Comparison of ENCODE assay signal across 11 cellular contexts in the genomic region with DNA sequence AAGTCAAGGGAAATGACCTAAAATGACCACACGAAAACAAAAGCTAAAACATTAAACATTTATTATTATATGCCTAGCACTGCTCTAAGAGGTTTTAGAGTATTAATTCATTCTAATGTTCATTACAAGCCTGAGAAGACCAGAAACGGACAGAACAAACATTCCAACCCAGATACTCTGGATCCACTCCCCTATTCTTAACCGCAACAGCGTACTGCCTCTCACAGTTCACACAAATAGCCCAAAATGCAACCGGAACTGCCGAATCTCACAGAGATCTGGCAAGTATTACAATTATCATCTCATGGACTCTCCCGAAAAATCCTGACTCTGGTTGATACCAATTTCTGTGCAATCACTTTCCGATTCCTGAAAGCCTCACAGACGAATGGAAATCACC. TPM values are rescaled to one million over a fixed set of nuclear protein-coding genes. Genes with fewer than 3 reads are reported as not detected.
A peak's percentile ranks its signal among the peaks of the same experiment; 100 is the strongest.
DNase-seq lines count a peak whose midpoint lies in the region; ATAC-seq and TF ChIP-seq lines count a peak whose summit lies in the region.
"Had no signal": no experiment of that assay in that cellular context is flagged by ENCODE, and none has a peak within 500 bp of the region (broad histone marks: within the 10 kb centered on the region; RNA-seq: fewer than 3 reads in every experiment).

No MANE protein-coding gene starts in this region.

- peak overlapping the region; percentile 99 for H3K4me3 Mint-ChIP-seq in neural crest cell

- H3K79me2 ChIP-seq in DOHH2 (ENCODE audit: control insufficient read depth, low read length) (peaks cover 72% of the 10 kb centered on the region), MM.1S (ENCODE audit: low read length) (peaks cover 61% of the 10 kb centered on the region)

- H3F3A ChIP-seq in DOHH2 (ENCODE audit: control insufficient read depth, insufficient read depth): 0 out of 2 replicates have a peak, but pooled peaks cover 3% of the 10 kb centered on the region
- no peaks in the 10 kb centered on the region for H3F3A ChIP-seq in MM.1S (ENCODE audit: insufficient read depth, low read length)

- H3K9me3 ChIP-seq in DOHH2 (ENCODE audit: control insufficient read depth, insufficient read depth, low read length) (peaks cover 16% of the 10 kb centered on the region), MM.1S (replicated peaks; ENCODE audit: insufficient read depth, low read length) (no peaks in the 10 kb centered on the region)
- no peaks in the 10 kb centered on the region for H3K9me3 ChIP-seq in effector memory CD4-positive, alpha-beta T cell (ENCODE audit: control insufficient read depth, low read length)

- peaks cover 4% of the 10 kb centered on the region for H3K27me3 Mint-ChIP-seq in neural crest cell (ENCODE audit: low read depth)

- H3K27ac ChIP-seq in DOHH2 (ENCODE audit: low read depth, low read length) (no peak overlapping the region), MM.1S (ENCODE audit: low read length) (no peak overlapping the region)
- H3K27ac ChIP-seq in effector memory CD4-positive, alpha-beta T cell (ENCODE audit: insufficient read depth, low read length, poor library complexity, severe bottlenecking): no peak overlapping the region

- H3K9me3 Mint-ChIP-seq in neural crest cell: peaks cover 35% of the 10 kb centered on the region

- H3K36me3 ChIP-seq in DOHH2 (ENCODE audit: control insufficient read depth, low read length) (peaks cover 7% of the 10 kb centered on the region), MM.1S (replicated peaks; ENCODE audit: insufficient read depth, low read length) (no peaks in the 10 kb centered on the region)
- H3K36me3 ChIP-seq in effector memory CD4-positive, alpha-beta T cell (ENCODE audit: control insufficient read depth, insufficient read depth, low read length): peaks cover 2% of the 10 kb centered on the region

- no peak for ATAC-seq in GM19463 (IDR thresholded peaks at IDR 0.05; ENCODE audit: unreplicated experiment)

- H3K4me1 Mint-ChIP-seq in neural crest cell: peaks cover 34% of the 10 kb centered on the region

- H3K4me1 ChIP-seq in DOHH2 (ENCODE audit: control insufficient read depth, low read length) (peaks cover 29% of the 10 kb centered on the region), MM.1S (ENCODE audit: low read length) (0 out of 2 replicates have a peak, but pooled peaks cover 6% of the 10 kb centered on the region)
- H3K4me1 ChIP-seq in effector memory CD4-positive, alpha-beta T cell (ENCODE audit: control insufficient read depth, insufficient read depth, low read length, poor library complexity, severe bottlenecking): peaks cover 12% of the 10 kb centered on the region

- H3K9ac ChIP-seq in MM.1S (ENCODE audit: low read length): no peak overlapping the region

- H4K20me1 ChIP-seq in DOHH2 (ENCODE audit: control insufficient read depth, insufficient read depth, low read depth, low read length): no peaks in the 10 kb centered on the region
- no peaks in the 10 kb centered on the region for H4K20me1 ChIP-seq in MM.1S (ENCODE audit: insufficient read depth, low read length)

- no peak overlapping the region for H2AFZ ChIP-seq in MM.1S (ENCODE audit: low read length)

- peaks cover 56% of the 10 kb centered on the region for H3K36me3 Mint-ChIP-seq in neural crest cell (ENCODE audit: low read depth)

- TF ChIP-seq CTCF in DOHH2 (IDR thresholded peaks at IDR 0.05; ENCODE audit: low read depth, low read length, poor library complexity, severe bottlenecking): no peak
- TF ChIP-seq CTCF in MM.1S (IDR thresholded peaks at IDR 0.05; ENCODE audit: low read length): no peak
- TF ChIP-seq CTCF in neural crest cell (conservative IDR thresholded peaks at IDR 0.05): no peak

- DNase-seq in MM.1S (no peak), neural crest cell (ENCODE audit: low read depth, low spot score) (no peak), activated gamma-delta T cell treated with Interleukin-2 at 50 U/mL for 16 hours (no peak), NCI-H2081 treated with DMSO at 0.1 percent for 48 hours (lab: John Stamatoyannopoulos, UW) (no peak), DMS53 treated with DMSO at 0.1 percent for 48 hours (lab: John Stamatoyannopoulos, UW; ENCODE audit: unreplicated experiment) (no peak)
- DNase-seq in effector memory CD4-positive, alpha-beta T cell: no peak
- DNase-seq: activated CD8-positive, alpha-beta memory T cell treated with anti-CD3 and anti-CD28 coated beads for 24 hours; mucosa of descending colon; OCI-M1 had no signal

- H3K27ac Mint-ChIP-seq in neural crest cell (ENCODE audit: unreplicated experiment): no peak overlapping the region

- H3K9me2 ChIP-seq in DOHH2 (replicated peaks; ENCODE audit: control insufficient read depth, low read length) (no peaks in the 10 kb centered on the region), MM.1S (replicated peaks; ENCODE audit: insufficient read depth, low read length) (no peaks in the 10 kb centered on the region)

- H3K27me3 ChIP-seq in DOHH2 (ENCODE audit: control insufficient read depth, low read length): no peaks in the 10 kb centered on the region; the same call in 1 of the 2 replicates
- no peaks in the 10 kb centered on the region for H3K27me3 ChIP-seq in MM.1S (replicated peaks; ENCODE audit: insufficient read depth, low read length)
- H3K27me3 ChIP-seq in effector memory CD4-positive, alpha-beta T cell (replicated peaks; ENCODE audit: control insufficient read depth, insufficient read depth, low read length, poor library complexity, severe bottlenecking): no peaks in the 10 kb centered on the region

- H3K4me3 ChIP-seq in DOHH2 (ENCODE audit: low read length): peak overlapping the region; percentile 96
- no peak overlapping the region for H3K4me3 ChIP-seq in MM.1S (ENCODE audit: low read length)
- peak overlapping the region; percentile 78 for H3K4me3 ChIP-seq in effector memory CD4-positive, alpha-beta T cell (ENCODE audit: insufficient read depth, low read depth, low read length, poor library complexity, severe bottlenecking)

- peak overlapping the region; percentile 94 for H3K4me2 ChIP-seq in DOHH2 (ENCODE audit: low read length)
- H3K4me2 ChIP-seq in MM.1S (ENCODE audit: low read depth, low read length): peak overlapping the region; percentile 93; the same call in 1 of the 2 replicates

RNA-seq across cellular contexts. Expression of gene ZNF780B, which starts 1.4 kb away (rescaled TPM):
- total RNA-seq in neural crest cell: 27.3 and 28.5 TPM in 2 replicates

RNA-seq across cellular contexts. Expression of gene ZNF780A, which starts 36.1 kb away (rescaled TPM):
- total RNA-seq in neural crest cell: 18.5 and 24.3 TPM in 2 replicates

RNA-seq across cellular contexts. Expression of gene ZNF546, which starts 57.8 kb away (rescaled TPM):
- 5.3 and 6.5 TPM in 2 replicates for total RNA-seq in neural crest cell
